18 cellular contexts compared by ENCODE assay signal in the genomic region with DNA sequence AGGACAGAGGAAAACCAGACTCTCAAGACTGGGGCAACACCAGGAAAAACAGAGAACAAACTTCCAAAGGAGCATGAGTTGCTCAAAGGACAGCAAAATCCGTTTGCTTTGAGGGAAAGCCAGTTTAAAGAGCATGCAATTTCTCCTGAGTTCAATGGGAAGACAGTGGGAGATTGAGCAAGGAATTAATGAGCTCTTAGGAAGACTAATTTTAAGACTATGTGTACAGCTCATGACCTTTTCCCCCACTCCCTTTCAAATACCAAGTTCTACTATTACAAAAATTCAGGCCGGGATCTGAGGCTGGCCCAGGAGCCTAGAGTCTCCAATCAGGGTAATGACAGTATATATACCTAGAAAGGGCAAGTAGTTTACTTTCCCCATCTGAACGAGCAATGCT.
A peak's percentile ranks its signal among the peaks of the same experiment; 100 is the strongest.
DNase-seq lines count a peak whose midpoint lies in the region; ATAC-seq and TF ChIP-seq lines count a peak whose summit lies in the region.
"Had no signal": no experiment of that assay in that cellular context is flagged by ENCODE, and none has a peak within 500 bp of the region (broad histone marks: within the 10 kb centered on the region; RNA-seq: fewer than 3 reads in every experiment).

No MANE protein-coding gene starts in this region.

- H3K4me3 ChIP-seq in fibroblast of mammary gland (ENCODE audit: control insufficient read depth, low read depth, low read length): no peak overlapping the region
- H3K4me3 ChIP-seq in thyroid gland (replicated peaks in 1 of 3): no peak overlapping the region
- H3K4me3 ChIP-seq: BLaER1, cardiac muscle cell, dorsolateral prefrontal cortex, heart left ventricle had no signal

- no peak for TF ChIP-seq POLR2A in thyroid gland (IDR thresholded peaks at IDR 0.05)

- H3K4me1 ChIP-seq in thyroid gland: peaks cover 12 to 21% of the 10 kb centered on the region in 2 donors
- H3K4me1 ChIP-seq: BLaER1 had no signal

- peak; percentile 94 for ATAC-seq in omental fat pad (ENCODE audit: low FRiP score)
- ATAC-seq in GM21529 (IDR thresholded peaks at IDR 0.05; ENCODE audit: unreplicated experiment): no peak

- intact Hi-C loops in thyroid gland (cut with DNase I): no loop called here

- peak; percentile 25 for DNase-seq in M059J (ENCODE audit: low read depth)
- DNase-seq in fibroblast of mammary gland (ENCODE audit: low read depth): peak; percentile 62
- DNase-seq in omental fat pad (ENCODE audit: low spot score): no peak
- no peak for DNase-seq in thyroid gland
- DNase-seq in NCI-H2107 (lab: John Stamatoyannopoulos, UW): no peak
- no peak for DNase-seq in HuH-7.5 (ENCODE audit: low spot score)
- DNase-seq in GM03348 (ENCODE audit: low spot score): no peak
- DNase-seq: activated CD4-positive, alpha-beta T cell treated with anti-CD3 and anti-CD28 coated beads, Interleukin-2, amount 50 U/mL, for 48 hours; activated T-cell treated with anti-CD3 and anti-CD28 coated beads, Interleukin-2, amount 50 U/mL, for 1 hour; dorsolateral prefrontal cortex; heart left ventricle; NCI-H1436 treated with DMSO at 0.1 percent for 48 hours; OCI-M1; SHP77 treated with DMSO at 0.1 percent for 48 hours; stimulated activated CD4-positive, alpha-beta T cell treated with anti-CD3 and anti-CD28 coated beads, Interleukin-1b, Interleukin-23, amount 100 ng/mL, for 48 hours had no signal

- TF ChIP-seq CTCF in fibroblast of mammary gland (conservative IDR thresholded peaks at IDR 0.05; ENCODE audit: control insufficient read depth, insufficient read depth, low read depth, low read length) (no peak), omental fat pad (IDR thresholded peaks at IDR 0.05) (no peak), thyroid gland (IDR thresholded peaks at IDR 0.05) (no peak)

- 58 to 67% methylated on average over 3 of the region's 3 CpGs for WGBS in thyroid gland, 2 donors

- no peaks in the 10 kb centered on the region for H3K27me3 ChIP-seq in thyroid gland
- H3K27me3 ChIP-seq: BLaER1, cardiac muscle cell, dorsolateral prefrontal cortex, heart left ventricle had no signal

- H3K36me3 ChIP-seq in thyroid gland: no peaks in the 10 kb centered on the region
- H3K36me3 ChIP-seq: BLaER1, cardiac muscle cell, heart left ventricle had no signal

- peak overlapping the region in 2 of 3 donors; percentile 56 to 62 for H3K27ac ChIP-seq in thyroid gland
- H3K27ac ChIP-seq: BLaER1, cardiac muscle cell had no signal

- H3K9me3 ChIP-seq in thyroid gland: no peaks in the 10 kb centered on the region

Comparison
In these comparisons a context has a peak if more than half of its experiments do, and no peak if none do; other contexts are left out.
1. DNase-seq: peak in M059J (single experiment) and fibroblast of mammary gland (single experiment); none in omental fat pad (single experiment), thyroid gland (0 of 2), NCI-H2107 (single experiment), HuH-7.5 (single experiment) and GM03348 (single experiment).